8 cellular contexts compared by ENCODE assay signal in the genomic region with DNA sequence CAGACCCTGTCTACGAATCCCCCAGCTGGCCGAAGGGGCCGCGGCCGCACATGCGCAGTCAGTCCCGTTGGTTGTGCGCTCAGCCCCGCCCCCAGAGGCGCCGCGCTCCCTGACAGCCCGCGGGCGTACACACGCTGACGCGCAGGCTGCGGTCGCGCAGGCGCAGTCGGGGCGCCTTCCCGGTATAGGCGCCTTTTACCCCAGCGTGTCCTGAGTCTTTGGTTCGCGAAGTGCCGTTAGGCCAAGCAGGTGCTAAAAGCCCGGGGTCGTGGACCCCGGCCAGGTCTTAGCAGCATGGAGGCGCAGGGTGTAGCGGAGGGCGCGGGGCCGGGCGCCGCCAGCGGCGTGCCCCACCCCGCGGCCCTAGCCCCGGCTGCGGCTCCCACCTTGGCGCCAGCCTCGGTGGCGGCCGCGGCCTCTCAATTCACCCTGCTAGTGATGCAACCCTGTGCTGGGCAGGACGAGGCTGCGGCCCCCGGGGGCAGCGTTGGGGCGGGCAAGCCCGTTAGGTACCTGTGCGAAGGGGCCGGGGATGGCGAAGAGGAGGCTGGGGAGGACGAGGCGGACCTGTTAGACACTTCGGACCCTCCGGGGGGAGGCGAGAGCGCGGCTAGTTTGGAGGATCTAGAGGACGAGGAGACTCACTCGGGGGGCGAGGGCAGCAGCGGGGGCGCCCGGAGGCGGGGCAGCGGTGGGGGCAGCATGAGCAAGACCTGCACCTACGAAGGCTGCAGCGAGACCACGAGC. TPM values are rescaled to one million over a fixed set of nuclear protein-coding genes. Genes with fewer than 3 reads are reported as not detected.
DNase-seq lines count a peak whose midpoint lies in the region; ATAC-seq, FAIRE-seq and TF ChIP-seq lines count a peak whose summit lies in the region.

A gene with protein sequence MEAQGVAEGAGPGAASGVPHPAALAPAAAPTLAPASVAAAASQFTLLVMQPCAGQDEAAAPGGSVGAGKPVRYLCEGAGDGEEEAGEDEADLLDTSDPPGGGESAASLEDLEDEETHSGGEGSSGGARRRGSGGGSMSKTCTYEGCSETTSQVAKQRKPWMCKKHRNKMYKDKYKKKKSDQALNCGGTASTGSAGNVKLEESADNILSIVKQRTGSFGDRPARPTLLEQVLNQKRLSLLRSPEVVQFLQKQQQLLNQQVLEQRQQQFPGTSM (plus strand): TSS at position 159 of the 747 bp plus-strand sequence. CDS start 136 bp downstream, at position 295.

- H3K9ac ChIP-seq in H1 (replicated peaks in 1 of 4; ENCODE audit: extremely low read depth in 1 of 4, low read depth in 3 of 4, low read length in 3 of 4) = peak within 1 kb of the TSS; percentile 5 to 65 (median 47); a peak in 6 of 7 replicates

- H3K4me1 ChIP-seq in H1 (replicated peaks in 1 of 4; ENCODE audit: control insufficient read depth in 3 of 4, insufficient read depth in 4 of 4, low read length in 3 of 4) = peaks cover 0 to 9% (median 4%) of the 10 kb centered on the region in 4 experiments; a peak in 4 of 7 replicates

- TF ChIP-seq POLR2A in H1 (IDR thresholded peaks at IDR 0.05; ENCODE audit: control extremely low read depth in 1 of 2, low read depth in 2 of 2, low read length in 2 of 2) = no peak

- H3K27me3 ChIP-seq in HL-60 (ENCODE audit: insufficient read depth, poor library complexity, severe bottlenecking) (no peaks in the 10 kb centered on the region), H1 (replicated peaks in 1 of 4; ENCODE audit: control insufficient read depth in 3 of 4, extremely low read depth in 1 of 4, insufficient read depth in 3 of 4, low read length in 3 of 4) (no peaks in the 10 kb centered on the region)

- H3K18ac ChIP-seq in H1 (ENCODE audit: extremely low read depth, low read length) = peak within 1 kb of the TSS; percentile 20; the same call in 1 of the 2 replicates

- H4K5ac ChIP-seq in H1 (ENCODE audit: insufficient read length, low read depth, low read length) = no peak within 1 kb of the TSS

- H3K4me3 ChIP-seq in HL-60 (replicated peaks; ENCODE audit: insufficient read depth, low read length) = peak within 1 kb of the TSS; percentile 89
- peak within 1 kb of the TSS; percentile 50 to 75 (median 68) for H3K4me3 ChIP-seq in H1 (ENCODE audit: extremely low read depth in 1 of 4, insufficient read depth in 2 of 4, low read depth in 3 of 4, low read length in 4 of 4)

- TF ChIP-seq CTCF in HL-60 (IDR thresholded peaks at IDR 0.05; ENCODE audit: insufficient read depth, low read length) (no peak), H1 (IDR thresholded peaks at IDR 0.05; ENCODE audit: control extremely low read depth in 1 of 3, insufficient read depth in 1 of 3, low read depth in 1 of 3, low read length in 3 of 3) (peak in 2 of 3 experiments; percentile 4 to 10; a peak in 2 of 4 replicates), mesothelial cell of epicardium (IDR thresholded peaks at IDR 0.05; ENCODE audit: unreplicated experiment) (no peak)

- H3K4me3 Mint-ChIP-seq in mesothelial cell of epicardium = peak within 1 kb of the TSS; percentile 81

- peaks cover 0 to 18% of the 10 kb centered on the region in 2 experiments; a peak in 2 of 4 replicates for H3K79me2 ChIP-seq in H1 (ENCODE audit: control insufficient read depth in 1 of 2, insufficient read depth in 2 of 2, low read length in 2 of 2)

- H3K4me1 Mint-ChIP-seq in mesothelial cell of epicardium = peaks cover 45% of the 10 kb centered on the region

- FAIRE-seq in H1 (lab: Jason Lieb, UNC) = no peak

- CTCF ChIA-PET in H1 (lab: Charles Lee; ENCODE audit: partially characterized antibody) = interaction anchor here (0.8 to 1.6 kb wide), 3 partner anchors 19 to 365 kb away, joined by 3 to 4 read pairs (median 3); no protein-coding TSS in a partner anchor

- H3K14ac ChIP-seq in H1 (ENCODE audit: insufficient read length) = no peak within 1 kb of the TSS

- DNase-seq in COLO829 (ENCODE audit: low spot score) = peak; percentile 92
- DNase-seq in HL-60 (ENCODE audit: low read depth in 1 of 2, low spot score in 1 of 2) = peak; percentile 65 to 89
- DNase-seq in NOMO-1 treated with dmso at 0.1 percent for 144 hours (lab: John Stamatoyannopoulos, UW; ENCODE audit: unreplicated experiment) = peak; percentile 80
- peak; percentile 76 to 87 (median 83) for DNase-seq in activated CD8-positive, alpha-beta memory T cell treated with anti-CD3 and anti-CD28 coated beads for 48 hours (ENCODE audit: low read depth in 2 of 3, low spot score in 2 of 3)
- DNase-seq in H1 (ENCODE audit: low read depth in 1 of 2, low spot score in 2 of 2) = peak; percentile 70 to 96
- peak; percentile 94 to 95 for DNase-seq in mesothelial cell of epicardium (ENCODE audit: low spot score in 2 of 2, unreplicated experiment in 2 of 2)
- DNase-seq in stimulated activated CD8-positive, alpha-beta memory T cell treated with anti-CD3 and anti-CD28 coated beads, Interleukin-15, amount 100 ng/mL, for 4 hours (ENCODE audit: low read depth in 2 of 2) = peak; percentile 80 to 81

- H4K91ac ChIP-seq in H1 (replicated peaks; ENCODE audit: insufficient read length, low read length) = no peak within 1 kb of the TSS

- H2BK5ac ChIP-seq in H1 (ENCODE audit: low read depth, low read length) = no peak within 1 kb of the TSS

- H2AFZ ChIP-seq in H1 (ENCODE audit: low read length) = peak within 1 kb of the TSS; percentile 68

- 0% methylated on average over 49 of the region's 78 CpGs; no CpG with 5 or more reads in 1 of the 2 experiments for WGBS in H1 (ENCODE audit: extremely low coverage in 1 of 2, insufficient coverage in 1 of 2, insufficient read length in 1 of 2, insufficient replicate concordance in 2 of 2, low coverage in 1 of 2, low lambda C conversion rate in 2 of 2, missing lambda C conversion rate in 1 of 2), 2 experiments

- H3K23ac ChIP-seq in H1 (ENCODE audit: insufficient read length) = no peak within 1 kb of the TSS

- no peak within 1 kb of the TSS for H2BK12ac ChIP-seq in H1 (ENCODE audit: low read depth, low read length)

- no peak within 1 kb of the TSS for H2AK5ac ChIP-seq in H1 (ENCODE audit: low read depth, low read length)

- H3K4me2 ChIP-seq in H1 (ENCODE audit: insufficient read depth in 1 of 2, low read depth in 2 of 2, low read length in 2 of 2) = peak within 1 kb of the TSS; percentile 93 to 97

- H4K20me1 ChIP-seq in H1 (replicated peaks in 1 of 2; ENCODE audit: control insufficient read depth in 1 of 2, insufficient read depth in 2 of 2, low read length in 2 of 2) = no peaks in the 10 kb centered on the region

- peak within 1 kb of the TSS; percentile 92 for H3K27ac Mint-ChIP-seq in mesothelial cell of epicardium

- no peak within 1 kb of the TSS for H2BK15ac ChIP-seq in H1 (ENCODE audit: low read length)

- H3K79me1 ChIP-seq in H1 (ENCODE audit: low read depth, low read length) = peaks cover 2% of the 10 kb centered on the region; the same call in 1 of the 2 replicates

- no peak within 1 kb of the TSS for H3K4ac ChIP-seq in H1 (replicated peaks; ENCODE audit: insufficient read length, low read depth, low read length)

- H3K36me3 Mint-ChIP-seq in mesothelial cell of epicardium = no peaks in the 10 kb centered on the region

- peak; percentile 84 for ATAC-seq in GM19463 (IDR thresholded peaks at IDR 0.05; ENCODE audit: unreplicated experiment)

- H3K9me3 ChIP-seq in H1 (ENCODE audit: insufficient read depth in 2 of 2, low read depth in 1 of 2, low read length in 1 of 2) = no peaks in the 10 kb centered on the region

- H3K23me2 ChIP-seq in H1 (ENCODE audit: low read depth, low read length) = peaks cover 9% of the 10 kb centered on the region

- POLR2A ChIA-PET in H1 (lab: Charles Lee; ENCODE audit: partially characterized antibody) = interaction anchor here (0.6 kb wide), 1 partner anchor 21 kb away, joined by 4 read pairs; no protein-coding TSS in a partner anchor

- H3K36me3 ChIP-seq in H1 (ENCODE audit: control insufficient read depth in 2 of 4, insufficient read depth in 4 of 4, low read length in 3 of 4) = no peaks in the 10 kb centered on the region

- H3K9me3 Mint-ChIP-seq in mesothelial cell of epicardium = no peaks in the 10 kb centered on the region

- H4K8ac ChIP-seq in H1 (ENCODE audit: extremely low read depth, insufficient read depth, low read length) = peak within 1 kb of the TSS; percentile 57

- H3K27me3 Mint-ChIP-seq in mesothelial cell of epicardium (ENCODE audit: low read depth) = no peaks in the 10 kb centered on the region

- no peak within 1 kb of the TSS for H3K56ac ChIP-seq in H1 (replicated peaks; ENCODE audit: insufficient read length, low read depth, low read length)

- no peak for TF ChIP-seq EP300 in H1 (IDR thresholded peaks at IDR 0.05; ENCODE audit: borderline replicate concordance in 1 of 2, low read depth in 2 of 2, low read length in 2 of 2)

- no peak within 1 kb of the TSS for H2BK120ac ChIP-seq in H1 (replicated peaks; ENCODE audit: low read depth, low read length)

- H3K27ac ChIP-seq in HL-60 (replicated peaks) (peak within 1 kb of the TSS; percentile 85), H1 (ENCODE audit: low read depth, low read length) (no peak within 1 kb of the TSS)

- H2BK20ac ChIP-seq in H1 (ENCODE audit: low read length) = no peak within 1 kb of the TSS

- TF ChIP-seq RAD21 in H1 (IDR thresholded peaks at IDR 0.05 in 1 of 2, conservative IDR thresholded peaks at IDR 0.05 in 1 of 2; ENCODE audit: low read depth in 2 of 2, low read length in 2 of 2) = 0 out of 4 replicates have a peak, but pooled peaks of 1 of the 2 experiments have one; percentile 1

TF ChIP-seq in H1, 55 proteins besides CTCF, POLR2A, EP300 and RAD21 (continues in another document):
- TF ChIP-seq NRF1 (IDR thresholded peaks at IDR 0.05; ENCODE audit: low read depth, low read length) (peak; percentile 70), KDM5A (IDR thresholded peaks at IDR 0.05; ENCODE audit: low read length) (no peak), CEBPB (IDR thresholded peaks at IDR 0.05; ENCODE audit: low read depth, low read length) (peak; percentile 63), CTBP2 (IDR thresholded peaks at IDR 0.05; ENCODE audit: borderline replicate concordance, insufficient read depth, insufficient read length, low read length) (peak; percentile 87), POU5F1 (IDR thresholded peaks at IDR 0.05; ENCODE audit: low read depth, low read length) (no peak), HDAC2 (IDR thresholded peaks at IDR 0.05; ENCODE audit: borderline replicate concordance in 1 of 2, low read depth in 2 of 2, low read length in 2 of 2) (peak in 1 of 2 experiments; percentile 42; a peak in 1 of 4 replicates), ASH2L (IDR thresholded peaks at IDR 0.05; ENCODE audit: low read length) (peak; percentile 77), JUND (IDR thresholded peaks at IDR 0.05; ENCODE audit: low read length) (no peak)

RNA-seq across cellular contexts. Expression of the gene that starts here (rescaled TPM):
- total RNA-seq in H1 (2021; fragmentation: NEBNext Ultra II Directional; extraction: Animal tissue kit (Norgen Biotek cat#: 25700)) = 11.5 and 13.5 TPM in 2 replicates
- polyA plus RNA-seq in H1 (2011; rRNA removed) = 3.6 and 5.2 TPM in 2 replicates
- polyA plus RNA-seq in H1 (2011; cell fraction: cytosol; rRNA removed) = 7.4 TPM
- 4.0 TPM for polyA plus RNA-seq in H1 (2011; cell fraction: nucleus; rRNA removed)
- 6.7 to 8.3 TPM (median 7.2 TPM) in 4 replicates for polyA plus RNA-seq in H1 (2012, experiment 1 of 2)
- polyA plus RNA-seq in H1 (2012, experiment 2 of 2) = 2.4 TPM
- polyA plus RNA-seq in H1 (2013, experiment 1 of 2) = 6.7 TPM
- polyA plus RNA-seq in H1 (2013, experiment 2 of 2) = 5.8 TPM
- 1.8 and 2.2 TPM in 2 replicates for polyA minus RNA-seq in H1 (2011; rRNA and poly(A)+ RNA removed)
- polyA minus RNA-seq in H1 (2011; cell fraction: cytosol; rRNA and poly(A)+ RNA removed) = 2.5 TPM
- 4.8 TPM for polyA minus RNA-seq in H1 (2011; cell fraction: nucleus; rRNA and poly(A)+ RNA removed)
- 13.6 to 14.1 TPM (median 14.0 TPM) in 3 replicates for total RNA-seq in mesothelial cell of epicardium

Comparison
In these comparisons a context has a peak if more than half of its experiments do, and no peak if none do; other contexts are left out.
1. CTCF ChIP-seq: peak in H1 (2 of 3); none in HL-60 (single experiment) and mesothelial cell of epicardium (single experiment).
2. Peak in every context shown above with its lines, with median percentiles within 50 percentile points of each other: DNase-seq.